23 cellular contexts compared by ENCODE assay signal in the genomic region with DNA sequence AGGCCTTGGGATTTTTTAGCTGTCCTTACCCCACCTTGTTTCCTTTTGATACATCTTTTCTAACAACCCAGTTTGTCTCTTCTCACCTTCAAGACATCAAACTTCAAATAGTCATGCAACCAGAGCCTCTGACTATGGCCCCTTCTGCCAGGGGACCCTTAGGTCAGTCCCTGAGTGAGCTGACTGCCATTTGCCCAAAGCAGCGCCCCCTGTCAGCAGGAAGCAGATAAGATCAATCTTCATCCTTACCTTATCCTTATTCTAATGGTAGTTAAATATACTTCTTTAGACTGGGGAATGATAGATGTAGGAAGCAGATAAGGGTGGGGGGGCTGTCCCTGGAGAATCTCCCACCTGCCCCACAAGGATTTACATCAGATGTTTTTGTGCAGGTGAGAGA. TPM values are rescaled to one million over a fixed set of nuclear protein-coding genes. Genes with fewer than 3 reads are reported as not detected.
"Had no signal": no experiment of that assay in that cellular context is flagged by ENCODE, and none has a peak within 500 bp of the region (broad histone marks: within the 10 kb centered on the region; RNA-seq: fewer than 3 reads in every experiment).

No MANE protein-coding gene starts in this region.

- H3K4me1 ChIP-seq: SJSA1 had no signal

- H3K27ac Mint-ChIP-seq: activated CD8-positive, alpha-beta T cell treated with anti-CD3 and anti-CD28 coated beads, Interleukin-2, amount 10 ng/mL, durations not matched to agents 7 days and 5 days; activated naive CD4-positive, alpha-beta T cell treated with anti-CD3 and anti-CD28 coated beads, Interleukin-2, amount 50 U/mL, for 72 hours; activated T-cell treated with anti-CD3 and anti-CD28 coated beads, Interleukin-2, amount 50 U/mL, for 24 hours; activated T-helper 1 cell treated with anti-CD3 and anti-CD28 coated beads, Interleukin-12 subunit alpha, Interleukin-12 subunit beta, Interleukin-2, Interleukin-4 antibody, amounts not matched to agents 30 ng/mL and 10 ng/mL and 1 ng/mL, durations not matched to agents 14 hours and 24 hours and 36 hours; T-helper 17 cell; WTC11 had no signal

- H3K4me3 Mint-ChIP-seq: activated CD8-positive, alpha-beta T cell treated with anti-CD3 and anti-CD28 coated beads, Interleukin-2, amount 10 ng/mL, durations not matched to agents 7 days and 5 days; activated T-cell treated with anti-CD3 and anti-CD28 coated beads, Interleukin-2, amount 50 U/mL, for 24 hours; activated T-helper 1 cell treated with anti-CD3 and anti-CD28 coated beads, Interleukin-12 subunit alpha, Interleukin-12 subunit beta, Interleukin-2, Interleukin-4 antibody, amounts not matched to agents 30 ng/mL and 10 ng/mL and 1 ng/mL, durations not matched to agents 14 hours and 24 hours and 36 hours; T-helper 17 cell; WTC11 had no signal

- H3K36me3 ChIP-seq: SJSA1 had no signal

- H3K4me3 ChIP-seq: SJSA1 had no signal

- H3K4me1 Mint-ChIP-seq: T-helper 17 cell, WTC11 had no signal

- H3K9me3 ChIP-seq: SJSA1 had no signal

- H3K36me3 Mint-ChIP-seq: activated naive CD4-positive, alpha-beta T cell treated with anti-CD3 and anti-CD28 coated beads, Interleukin-2, amount 50 U/mL, for 72 hours had no signal

- DNase-seq: activated CD4-positive, alpha-beta T cell treated with anti-CD3 and anti-CD28 coated beads for 48 hours; activated CD4-positive, alpha-beta T cell treated with anti-CD3 and anti-CD28 coated beads, Interleukin-2, amount 50 U/mL, for 4 hours; activated CD4-positive, CD25-positive, alpha-beta regulatory T cell treated with anti-CD3 and anti-CD28 coated beads, Interleukin-2, amount 50 U/mL, for 72 hours; activated CD8-positive, alpha-beta T cell treated with anti-CD3 and anti-CD28 coated beads, Interleukin-2, amount 10 ng/mL, durations not matched to agents 7 days and 5 days; activated effector memory CD4-positive, alpha-beta T cell treated with Interleukin-2 at 50 U/mL for 16 hours; activated naive CD4-positive, alpha-beta T cell; activated T-cell treated with anti-CD3 and anti-CD28 coated beads, Interleukin-2, amount 50 U/mL, for 24 hours; cerebellar nuclear complex; NCI-H1048; NCI-H146; NCI-H187 treated with DMSO at 0.1 percent for 48 hours; NCI-H2081 treated with DMSO at 0.1 percent for 48 hours; NCI-H446; NCI-H524; RPMI8226; T-helper 17 cell; T-helper 9 cell had no signal

- H3K27me3 Mint-ChIP-seq: activated T-cell treated with anti-CD3 and anti-CD28 coated beads, Interleukin-2, amount 50 U/mL, for 24 hours; T-helper 17 cell had no signal

- H3K27ac ChIP-seq: SJSA1 had no signal

- H3K27me3 ChIP-seq: SJSA1 had no signal

RNA-seq across cellular contexts. Expression of a gene that starts 29.8 kb away (rescaled TPM):
- total RNA-seq: activated CD8-positive, alpha-beta T cell treated with anti-CD3 and anti-CD28 coated beads, Interleukin-2, amount 10 ng/mL, durations not matched to agents 7 days and 5 days; activated naive CD4-positive, alpha-beta T cell treated with anti-CD3 and anti-CD28 coated beads, Interleukin-2, amount 50 U/mL, for 72 hours; activated T-helper 1 cell treated with anti-CD3 and anti-CD28 coated beads, Interleukin-12 subunit alpha, Interleukin-12 subunit beta, Interleukin-2, Interleukin-4 antibody, amounts not matched to agents 30 ng/mL and 10 ng/mL and 1 ng/mL, durations not matched to agents 14 hours and 24 hours and 36 hours; cardiac septum; Right ventricle myocardium inferior; SJSA1; T-helper 17 cell had no signal
